ENCODE assay signal across 10 cellular contexts in genomic region chr2:172097557-172098131, GRCh38. TPM values are rescaled to one million over a fixed set of nuclear protein-coding genes. Genes with fewer than 3 reads are reported as not detected.
DNase-seq lines count a peak whose midpoint lies in the region; ATAC-seq and TF ChIP-seq lines count a peak whose summit lies in the region.
"Had no signal": no experiment of that assay in that cellular context is flagged by ENCODE, and none has a peak within 500 bp of the region (broad histone marks: within the 10 kb centered on the region; RNA-seq: fewer than 3 reads in every experiment).

No MANE protein-coding gene starts in this region.

- DNase-seq in A172 (ENCODE audit: low spot score), result peak; percentile 53
- peak; percentile 69 for DNase-seq in D341Med (ENCODE audit: low spot score)
- peak; percentile 70 for DNase-seq in NCI-H226
- peak in 1 of 2 donors; percentile 43 for DNase-seq in foreskin keratinocyte
- DNase-seq in dermis blood vessel endothelial cell, result no peak
- DNase-seq: NCI-H2107 had no signal

- no peaks in the 10 kb centered on the region for H3K27me3 ChIP-seq in foreskin keratinocyte

- peak overlapping the region; percentile 97 for H3K27ac ChIP-seq in foreskin keratinocyte

- ATAC-seq in foreskin keratinocyte (peak; percentile 1), HG03439 (IDR thresholded peaks at IDR 0.05; ENCODE audit: unreplicated experiment) (no peak), GM19023 (IDR thresholded peaks at IDR 0.05; ENCODE audit: unreplicated experiment) (no peak), HG03097 (IDR thresholded peaks at IDR 0.05; ENCODE audit: low FRiP score, unreplicated experiment) (no peak)

- TF ChIP-seq CTCF in foreskin keratinocyte (conservative IDR thresholded peaks at IDR 0.05), result no peak

- peaks cover 18% of the 10 kb centered on the region for H3K4me1 ChIP-seq in foreskin keratinocyte

RNA-seq across cellular contexts. Expression of gene DLX2, which starts 5.1 kb away (rescaled TPM):
- total RNA-seq in A172 (2014; rRNA removed; shearing (Covaris generic)), result 0.64 and 0.81 TPM in 2 replicates
- total RNA-seq in foreskin keratinocyte, result 1.1 and 1.4 TPM in 2 replicates
- 1.1 and 1.9 TPM in 2 replicates for polyA plus RNA-seq in foreskin keratinocyte
- not detected in 2 replicates for total RNA-seq in dermis blood vessel endothelial cell

RNA-seq across cellular contexts. Expression of gene DLX1, which starts 12.3 kb away (rescaled TPM):
- total RNA-seq in A172 (2014; rRNA removed; shearing (Covaris generic)), result 3.9 and 5.3 TPM in 2 replicates
- 6.2 and 7.0 TPM in 2 replicates for total RNA-seq in foreskin keratinocyte
- polyA plus RNA-seq in foreskin keratinocyte, result 5.9 and 6.5 TPM in 2 replicates
- not detected in 2 replicates for total RNA-seq in dermis blood vessel endothelial cell
- total RNA-seq: glomerular endothelial cell had no signal
